ENCODE assay signal across 13 cellular contexts in genomic region chr5:158898185-158899177, GRCh38.
DNase-seq lines count a peak whose midpoint lies in the region; ATAC-seq and TF ChIP-seq lines count a peak whose summit lies in the region.
"Had no signal": no experiment of that assay in that cellular context is flagged by ENCODE, and none has a peak within 500 bp of the region (broad histone marks: within the 10 kb centered on the region; RNA-seq: fewer than 3 reads in every experiment).

No MANE protein-coding gene starts in this region.

- DNase-seq in NCI-H446 treated with DMSO at 0.1 percent for 48 hours (lab: John Stamatoyannopoulos, UW) (no peak), NCI-H2029 (lab: John Stamatoyannopoulos, UW) (no peak), mesothelial cell of epicardium (ENCODE audit: low spot score in 2 of 2, unreplicated experiment in 2 of 2) (no peak), osteocyte (ENCODE audit: extremely low spot score, unreplicated experiment) (no peak)
- DNase-seq: H9, head of caudate nucleus, NCI-H146, upper lobe of right lung had no signal

- no peak overlapping the region for H3K4me3 Mint-ChIP-seq in activated T-helper 17 cell treated with anti-CD3 and anti-CD28 coated beads, Interleukin-2, amount 50 U/mL, for 72 hours
- no peak overlapping the region for H3K4me3 Mint-ChIP-seq in mesothelial cell of epicardium
- H3K4me3 Mint-ChIP-seq in osteocyte (ENCODE audit: unreplicated experiment), result no peak overlapping the region
- H3K4me3 Mint-ChIP-seq: central memory CD8-positive, alpha-beta T cell; H9 had no signal

- no peaks in the 10 kb centered on the region for H3K4me1 Mint-ChIP-seq in activated T-helper 17 cell treated with anti-CD3 and anti-CD28 coated beads, Interleukin-2, amount 50 U/mL, for 72 hours
- H3K4me1 Mint-ChIP-seq in mesothelial cell of epicardium, result peaks cover 3% of the 10 kb centered on the region
- peaks cover 32% of the 10 kb centered on the region for H3K4me1 Mint-ChIP-seq in osteocyte (ENCODE audit: unreplicated experiment)
- H3K4me1 Mint-ChIP-seq: central memory CD8-positive, alpha-beta T cell had no signal

- peaks cover 14% of the 10 kb centered on the region for H3K27me3 Mint-ChIP-seq in activated T-helper 17 cell treated with anti-CD3 and anti-CD28 coated beads, Interleukin-2, amount 50 U/mL, for 72 hours
- H3K27me3 Mint-ChIP-seq in mesothelial cell of epicardium (ENCODE audit: low read depth), result peaks cover 33% of the 10 kb centered on the region
- H3K27me3 Mint-ChIP-seq in osteocyte (ENCODE audit: unreplicated experiment), result no peaks in the 10 kb centered on the region

- no peaks in the 10 kb centered on the region for H3K36me3 Mint-ChIP-seq in activated T-helper 17 cell treated with anti-CD3 and anti-CD28 coated beads, Interleukin-2, amount 50 U/mL, for 72 hours (ENCODE audit: low read depth)
- H3K36me3 Mint-ChIP-seq in mesothelial cell of epicardium (no peaks in the 10 kb centered on the region), osteocyte (ENCODE audit: unreplicated experiment) (peaks cover 37% of the 10 kb centered on the region)

- ATAC-seq in GM18505 (IDR thresholded peaks at IDR 0.05; ENCODE audit: unreplicated experiment), result peak; percentile 77
- ATAC-seq in GM21390 (IDR thresholded peaks at IDR 0.05; ENCODE audit: unreplicated experiment), result peak; percentile 76
- ATAC-seq in HG03095 (IDR thresholded peaks at IDR 0.05; ENCODE audit: unreplicated experiment), result peak; percentile 79
- peak; percentile 35 for ATAC-seq in activated T-helper 17 cell treated with anti-CD3 and anti-CD28 coated beads, Interleukin-2, amount 50 U/mL, for 72 hours (replicated peaks)
- ATAC-seq: upper lobe of right lung had no signal

- TF ChIP-seq CTCF in mesothelial cell of epicardium (IDR thresholded peaks at IDR 0.05; ENCODE audit: unreplicated experiment), result no peak
- TF ChIP-seq CTCF in osteocyte (IDR thresholded peaks at IDR 0.05), result no peak

- H3K9me3 Mint-ChIP-seq in activated T-helper 17 cell treated with anti-CD3 and anti-CD28 coated beads, Interleukin-2, amount 50 U/mL, for 72 hours, result no peaks in the 10 kb centered on the region
- no peaks in the 10 kb centered on the region for H3K9me3 Mint-ChIP-seq in mesothelial cell of epicardium
- no peaks in the 10 kb centered on the region for H3K9me3 Mint-ChIP-seq in osteocyte (ENCODE audit: unreplicated experiment)
- H3K9me3 Mint-ChIP-seq: central memory CD8-positive, alpha-beta T cell; H9 had no signal

- no peak overlapping the region for H3K27ac Mint-ChIP-seq in activated T-helper 17 cell treated with anti-CD3 and anti-CD28 coated beads, Interleukin-2, amount 50 U/mL, for 72 hours
- no peak overlapping the region for H3K27ac Mint-ChIP-seq in mesothelial cell of epicardium
- H3K27ac Mint-ChIP-seq in osteocyte (ENCODE audit: unreplicated experiment), result no peak overlapping the region
- H3K27ac Mint-ChIP-seq: H9 had no signal

- TF ChIP-seq POLR2A in GM18505 (IDR thresholded peaks at IDR 0.05; ENCODE audit: borderline replicate concordance, extremely low read depth, insufficient read depth, insufficient read length), result no peak
